In genomic region chr10:108452483-108453060, GRCh38 we compare ENCODE assay signal across 20 cellular contexts.
A peak's percentile ranks its signal among the peaks of the same experiment; 100 is the strongest.
DNase-seq lines count a peak whose midpoint lies in the region; ATAC-seq and TF ChIP-seq lines count a peak whose summit lies in the region.
"Had no signal": no experiment of that assay in that cellular context is flagged by ENCODE, and none has a peak within 500 bp of the region (broad histone marks: within the 10 kb centered on the region; RNA-seq: fewer than 3 reads in every experiment).

No MANE protein-coding gene starts in this region.

- no peak overlapping the region for H3K9ac ChIP-seq in adipocyte (ENCODE audit: low read length)

- H3K9me3 ChIP-seq in adipocyte (ENCODE audit: control insufficient read depth, low read length) (no peaks in the 10 kb centered on the region), lung (ENCODE audit: control insufficient read depth in 2 of 2, insufficient read depth in 1 of 2, low read length in 1 of 2) (no peaks in the 10 kb centered on the region)
- H3K9me3 ChIP-seq: Caco-2 had no signal

- H3K27me3 ChIP-seq in adipocyte (replicated peaks; ENCODE audit: control insufficient read depth, insufficient read depth, low read length) = no peaks in the 10 kb centered on the region
- H3K27me3 ChIP-seq in lung (ENCODE audit: control insufficient read depth, insufficient read depth) = no peaks in the 10 kb centered on the region
- no peaks in the 10 kb centered on the region for H3K27me3 ChIP-seq in foreskin keratinocyte

- H3K27me3 Mint-ChIP-seq in HFFc6 (ENCODE audit: insufficient read depth) = no peaks in the 10 kb centered on the region; the same call in 1 of the 2 replicates
- H3K27me3 Mint-ChIP-seq: CD4-positive, alpha-beta T cell had no signal

- no peak overlapping the region for H3K4me3 ChIP-seq in AG10803 (ENCODE audit: low read length)
- no peak overlapping the region for H3K4me3 ChIP-seq in adipocyte (ENCODE audit: low read length)
- H3K4me3 ChIP-seq in lung = no peak overlapping the region

- H3K4me1 ChIP-seq in adipocyte (ENCODE audit: control insufficient read depth, insufficient read depth, low read length) (peaks cover 21% of the 10 kb centered on the region), lung (ENCODE audit: control insufficient read depth in 2 of 2, insufficient read depth in 2 of 2, low read length in 2 of 2) (no peaks in the 10 kb centered on the region), foreskin keratinocyte (no peaks in the 10 kb centered on the region)
- H3K4me1 ChIP-seq: Caco-2 had no signal

- ATAC-seq in lung (ENCODE audit: insufficient read depth, low FRiP score) (peak; percentile 19), foreskin keratinocyte (no peak), GM19452 (IDR thresholded peaks at IDR 0.05; ENCODE audit: unreplicated experiment) (no peak), GM21576 (IDR thresholded peaks at IDR 0.05; ENCODE audit: unreplicated experiment) (no peak)

- peak overlapping the region; percentile 38; the same call in 1 of the 2 replicates for H3K27ac Mint-ChIP-seq in HFFc6
- H3K27ac Mint-ChIP-seq: CD4-positive, alpha-beta T cell had no signal

- H3K36me3 ChIP-seq in adipocyte (ENCODE audit: control insufficient read depth, insufficient read depth, low read length, severe bottlenecking) (no peaks in the 10 kb centered on the region), lung (ENCODE audit: control insufficient read depth in 2 of 2, insufficient read depth in 2 of 2, low read length in 2 of 2) (no peaks in the 10 kb centered on the region)

- no peak overlapping the region for H3K4me3 Mint-ChIP-seq in HFFc6
- H3K4me3 Mint-ChIP-seq: CD4-positive, alpha-beta T cell had no signal

- DNase-seq in AG10803 (ENCODE audit: low read depth) (peak; percentile 28), HFFc6 (peak; percentile 24), adipocyte (ENCODE audit: low read depth) (peak; percentile 12), lung (ENCODE audit: low spot score) (no peak), foreskin keratinocyte (no peak), NCI-H345 (lab: John Stamatoyannopoulos, UW) (no peak)
- DNase-seq: 8988T; Caco-2; CD4-positive, alpha-beta T cell; GF-D8; H7; Kasumi-1; NCI-H1105; NCI-H2081; NCI-H510A treated with DMSO at 0.1 percent for 48 hours; NCI-H774; RPMI8226; SHP77 treated with DMSO at 0.1 percent for 48 hours had no signal

- no peak overlapping the region for H3K27ac ChIP-seq in lung (ENCODE audit: low read depth in 1 of 2, low read length in 1 of 2)
- H3K27ac ChIP-seq in foreskin keratinocyte = no peak overlapping the region

- TF ChIP-seq CTCF in AG10803 (conservative IDR thresholded peaks at IDR 0.05; ENCODE audit: low read length) (no peak), HFFc6 (IDR thresholded peaks at IDR 0.05) (no peak), lung (IDR thresholded peaks at IDR 0.05; ENCODE audit: control extremely low read depth, extremely low read depth) (no peak), foreskin keratinocyte (conservative IDR thresholded peaks at IDR 0.05) (no peak)

- peaks cover 6% of the 10 kb centered on the region; the same call in 1 of the 2 replicates for H3K4me1 Mint-ChIP-seq in HFFc6 (ENCODE audit: low read depth)

- H3K36me3 Mint-ChIP-seq in HFFc6 (ENCODE audit: low read depth) = no peaks in the 10 kb centered on the region

- H3K9me3 Mint-ChIP-seq in HFFc6 = peaks cover 4% of the 10 kb centered on the region

- 88 to 94% methylated on average over 6 of the region's 6 CpGs for WGBS in lung, 2 donors

Comparison
In these comparisons a context has a peak if more than half of its experiments do, and no peak if none do; other contexts are left out.
1. DNase-seq: peak in AG10803 (single experiment), HFFc6 (single experiment) and adipocyte (single experiment); none in lung (single experiment), foreskin keratinocyte (0 of 2) and NCI-H345 (single experiment).